13 cellular contexts compared by ENCODE assay signal in the genomic region with DNA sequence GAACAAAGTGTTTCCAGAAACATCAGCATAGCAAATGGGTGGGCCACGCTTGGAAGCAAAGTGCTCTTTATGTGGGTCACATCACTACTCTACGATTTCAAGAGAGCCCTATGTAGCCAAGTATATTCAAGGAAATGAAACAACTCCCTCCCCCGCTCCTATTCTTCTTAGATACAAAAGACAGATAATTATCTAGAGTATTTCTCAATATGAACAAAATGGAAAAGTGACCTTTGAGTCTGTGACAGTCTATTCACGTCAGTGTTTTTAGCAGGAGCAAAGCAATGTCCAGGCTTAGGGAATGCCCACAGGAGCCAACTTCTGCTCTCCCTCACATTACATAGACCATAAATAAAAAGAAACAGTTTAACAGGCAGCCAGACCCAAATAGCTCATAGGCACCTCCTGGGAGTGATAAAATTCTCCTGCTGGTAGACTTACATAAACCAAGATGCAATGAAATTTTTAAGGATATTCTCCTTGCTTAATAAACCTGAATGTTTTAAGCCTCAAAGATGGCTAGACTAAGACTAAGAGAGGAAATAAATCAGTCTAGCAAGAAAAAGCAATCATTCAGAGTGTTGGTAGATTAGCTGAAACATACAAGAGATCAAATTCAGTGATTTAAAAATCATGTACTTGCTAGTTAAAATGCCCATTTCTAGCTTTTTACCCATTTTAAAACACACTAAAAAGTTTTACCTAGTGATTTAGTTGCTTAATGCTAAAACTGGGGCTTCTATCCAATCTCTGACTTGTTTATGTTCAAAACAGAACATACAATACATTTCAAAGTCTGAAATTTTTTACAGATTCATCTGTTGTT.
DNase-seq lines count a peak whose midpoint lies in the region; ATAC-seq and TF ChIP-seq lines count a peak whose summit lies in the region.
"Had no signal": no experiment of that assay in that cellular context is flagged by ENCODE, and none has a peak within 500 bp of the region (broad histone marks: within the 10 kb centered on the region; RNA-seq: fewer than 3 reads in every experiment).

No MANE protein-coding gene starts in this region.

- H3K79me2 ChIP-seq in osteoblast (ENCODE audit: insufficient read depth, low read length) = no peaks in the 10 kb centered on the region

- ATAC-seq in Right ventricle myocardium inferior = peak; percentile 52
- peak; percentile 81 for ATAC-seq in Right ventricle myocardium superior (ENCODE audit: poor library complexity)
- ATAC-seq: activated CD4-positive, CD25-positive, alpha-beta regulatory T cell treated with anti-CD3 and anti-CD28 coated beads, Interleukin-2, amount 50 U/mL, for 24 hours; GM12878 had no signal

- no peaks in the 10 kb centered on the region for H3K9me3 Mint-ChIP-seq in activated T-helper 1 cell treated with anti-CD3 and anti-CD28 coated beads, Interleukin-12 subunit alpha, Interleukin-12 subunit beta, Interleukin-2, Interleukin-4 antibody, amounts not matched to agents 30 ng/mL and 10 ng/mL and 1 ng/mL, durations not matched to agents 14 hours and 24 hours and 36 hours
- no peaks in the 10 kb centered on the region for H3K9me3 Mint-ChIP-seq in CD14-positive monocyte

- peaks cover 8% of the 10 kb centered on the region for H3K4me1 Mint-ChIP-seq in activated T-helper 1 cell treated with anti-CD3 and anti-CD28 coated beads, Interleukin-12 subunit alpha, Interleukin-12 subunit beta, Interleukin-2, Interleukin-4 antibody, amounts not matched to agents 30 ng/mL and 10 ng/mL and 1 ng/mL, durations not matched to agents 14 hours and 24 hours and 36 hours (ENCODE audit: low read depth)
- peaks cover 7% of the 10 kb centered on the region for H3K4me1 Mint-ChIP-seq in CD14-positive monocyte

- H3K27ac Mint-ChIP-seq in activated T-helper 1 cell treated with anti-CD3 and anti-CD28 coated beads, Interleukin-12 subunit alpha, Interleukin-12 subunit beta, Interleukin-2, Interleukin-4 antibody, amounts not matched to agents 30 ng/mL and 10 ng/mL and 1 ng/mL, durations not matched to agents 14 hours and 24 hours and 36 hours = no peak overlapping the region
- no peak overlapping the region for H3K27ac Mint-ChIP-seq in CD14-positive monocyte

- H3K9me3 ChIP-seq in osteoblast (ENCODE audit: low read depth, low read length) (no peaks in the 10 kb centered on the region), MG63 (no peaks in the 10 kb centered on the region)

- no peaks in the 10 kb centered on the region for H3K27me3 Mint-ChIP-seq in activated T-helper 1 cell treated with anti-CD3 and anti-CD28 coated beads, Interleukin-12 subunit alpha, Interleukin-12 subunit beta, Interleukin-2, Interleukin-4 antibody, amounts not matched to agents 30 ng/mL and 10 ng/mL and 1 ng/mL, durations not matched to agents 14 hours and 24 hours and 36 hours (ENCODE audit: insufficient read depth)
- H3K27me3 Mint-ChIP-seq in CD14-positive monocyte (ENCODE audit: low read depth in 3 of 3) = peaks cover 0 to 4% (median 0%) of the 10 kb centered on the region in 3 donors

- DNase-seq in Right ventricle myocardium inferior (ENCODE audit: missing footprints) = no peak
- DNase-seq in cardiac septum (ENCODE audit: low spot score) = no peak
- DNase-seq in Right ventricle myocardium superior = no peak
- no peak for DNase-seq in osteoblast (ENCODE audit: insufficient read length, low spot score, missing footprints)
- no peak for DNase-seq in activated T-helper 1 cell treated with anti-CD3 and anti-CD28 coated beads, Interleukin-12 subunit alpha, Interleukin-12 subunit beta, Interleukin-2, Interleukin-4 antibody, amounts not matched to agents 30 ng/mL and 10 ng/mL and 1 ng/mL, durations not matched to agents 14 hours and 24 hours and 36 hours (ENCODE audit: low spot score)
- DNase-seq in MG63 = no peak
- DNase-seq in CD14-positive monocyte (ENCODE audit: low spot score) = no peak
- DNase-seq in activated CD4-positive, alpha-beta T cell treated with anti-CD3 and anti-CD28 coated beads, Interleukin-2, amount 50 U/mL, for 4 hours = no peak
- DNase-seq: activated T-cell treated with anti-CD3 and anti-CD28 coated beads, Interleukin-2, amount 50 U/mL, for 1 hour; NCI-H1092 treated with DMSO at 0.1 percent for 48 hours had no signal

- H3K27ac ChIP-seq in osteoblast (ENCODE audit: low read depth, low read length) = no peak overlapping the region

- no peak overlapping the region for H3K4me3 Mint-ChIP-seq in activated T-helper 1 cell treated with anti-CD3 and anti-CD28 coated beads, Interleukin-12 subunit alpha, Interleukin-12 subunit beta, Interleukin-2, Interleukin-4 antibody, amounts not matched to agents 30 ng/mL and 10 ng/mL and 1 ng/mL, durations not matched to agents 14 hours and 24 hours and 36 hours
- no peak overlapping the region for H3K4me3 Mint-ChIP-seq in CD14-positive monocyte

- peaks cover 7% of the 10 kb centered on the region for H3K4me1 ChIP-seq in osteoblast (ENCODE audit: insufficient read depth, low read length)

- H3K27me3 ChIP-seq in osteoblast (ENCODE audit: insufficient read depth, low read length) (no peaks in the 10 kb centered on the region), MG63 (no peaks in the 10 kb centered on the region)

- peak overlapping the region; percentile 4 for H3K4me2 ChIP-seq in osteoblast (ENCODE audit: insufficient read depth, low read length)

- H3K36me3 Mint-ChIP-seq in activated T-helper 1 cell treated with anti-CD3 and anti-CD28 coated beads, Interleukin-12 subunit alpha, Interleukin-12 subunit beta, Interleukin-2, Interleukin-4 antibody, amounts not matched to agents 30 ng/mL and 10 ng/mL and 1 ng/mL, durations not matched to agents 14 hours and 24 hours and 36 hours (ENCODE audit: low read depth) = peaks cover 8% of the 10 kb centered on the region
- peaks cover 6 to 7% of the 10 kb centered on the region in 2 donors for H3K36me3 Mint-ChIP-seq in CD14-positive monocyte

- TF ChIP-seq CTCF in osteoblast (IDR thresholded peaks at IDR 0.05; ENCODE audit: extremely low read depth, low read depth, low read length) (no peak), CD14-positive monocyte (IDR thresholded peaks at IDR 0.05) (no peak)

- intact Hi-C loops in Right ventricle myocardium inferior (cut with DNase I) (loop anchor here (10.0 kb wide), 1 partner anchor 95 kb away; no protein-coding TSS in a partner anchor), cardiac septum (cut with DNase I) (loop anchor here (1.0 kb wide), 1 partner anchor 26 kb away; no protein-coding TSS in a partner anchor), Right ventricle myocardium superior (cut with DNase I) (no loop called here), CD14-positive monocyte (cut with micrococcal nuclease) (loop anchor here in 1 of 2 donors (5.0 kb wide), 1 partner anchor 53 kb away; no protein-coding TSS in a partner anchor)
- intact Hi-C loops in activated T-helper 1 cell treated with anti-CD3 and anti-CD28 coated beads, Interleukin-12 subunit alpha, Interleukin-12 subunit beta, Interleukin-2, Interleukin-4 antibody, amounts not matched to agents 30 ng/mL and 10 ng/mL and 1 ng/mL, durations not matched to agents 14 hours and 24 hours and 36 hours (cut with micrococcal nuclease) = loop anchor here (5.0 kb wide), 1 partner anchor 43 kb away; no protein-coding TSS in a partner anchor

- H4K20me1 ChIP-seq in osteoblast (ENCODE audit: insufficient read depth, low read length) = no peaks in the 10 kb centered on the region

- H3K4me3 ChIP-seq in osteoblast (ENCODE audit: insufficient read depth, low read length) (no peak overlapping the region), MG63 (no peak overlapping the region)
- H3K4me3 ChIP-seq: GM12878, skin epidermis had no signal

- H3K36me3 ChIP-seq in osteoblast (ENCODE audit: insufficient read depth, low read length) = no peaks in the 10 kb centered on the region
- no peaks in the 10 kb centered on the region for H3K36me3 ChIP-seq in MG63

- H2AFZ ChIP-seq in osteoblast (ENCODE audit: low read length) = no peak overlapping the region
